Comparison of ENCODE assay signal across 9 cellular contexts in the genomic region with DNA sequence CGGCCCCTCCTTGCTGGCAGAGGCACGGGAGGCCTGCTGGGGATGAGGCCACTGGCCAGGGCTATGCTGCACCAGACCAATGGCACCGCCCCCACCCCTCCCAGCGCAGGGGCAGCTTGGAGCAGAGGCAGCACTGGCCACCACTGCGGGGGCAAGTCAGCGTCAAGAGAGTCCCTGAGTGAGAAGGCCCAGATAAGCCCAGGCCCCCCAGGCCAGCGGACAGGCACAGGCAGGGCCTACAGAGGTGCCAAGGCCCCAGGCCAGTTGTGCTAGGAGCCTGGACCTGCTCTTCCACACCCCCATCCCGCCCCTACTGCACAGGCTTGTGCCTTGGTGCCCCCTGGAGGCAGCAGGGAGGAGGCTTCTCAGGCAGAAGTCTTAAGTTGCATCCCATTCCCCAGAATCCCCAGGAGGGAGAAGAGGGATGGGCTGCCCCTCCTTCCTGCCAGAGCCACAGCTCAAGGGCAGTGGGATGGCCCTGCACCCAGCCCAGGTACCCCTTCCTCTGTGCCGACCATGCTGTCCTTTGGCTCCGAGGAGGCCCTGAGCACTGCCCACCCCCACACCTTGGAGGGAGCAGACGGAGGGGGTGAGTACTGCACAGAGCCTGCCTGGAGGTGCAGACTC. TPM values are rescaled to one million over a fixed set of nuclear protein-coding genes. Genes with fewer than 3 reads are reported as not detected.
DNase-seq lines count a peak whose midpoint lies in the region; TF ChIP-seq lines count a peak whose summit lies in the region.
"Had no signal": no experiment of that assay in that cellular context is flagged by ENCODE, and none has a peak within 500 bp of the region (broad histone marks: within the 10 kb centered on the region; RNA-seq: fewer than 3 reads in every experiment).

No MANE protein-coding gene starts in this region.

- H3K4me3 ChIP-seq in epithelial cell of esophagus (ENCODE audit: low read length), result no peak overlapping the region
- no peak overlapping the region for H3K4me3 ChIP-seq in transverse colon

- no peaks in the 10 kb centered on the region for H3K9me3 ChIP-seq in transverse colon

- in situ Hi-C loops in transverse colon (cut with MboI; ENCODE audit: low pct_ligation_motif_present in 1 of 4, low pct_unique_long_range_greater_than_20kb in 1 of 4, low sequenced_read_pairs in 3 of 4), result no loop called here

- DNase-seq in NOMO-1 (lab: John Stamatoyannopoulos, UW; ENCODE audit: unreplicated experiment in 2 of 2) (peak; percentile 9 to 36), NOMO-1 treated with dmso at 0.1 percent for 144 hours (lab: John Stamatoyannopoulos, UW; ENCODE audit: unreplicated experiment) (no peak), NCI-H1092 treated with DMSO at 0.1 percent for 48 hours (lab: John Stamatoyannopoulos, UW) (peak; percentile 45), UCSD-AML1 (lab: John Stamatoyannopoulos, UW; ENCODE audit: unreplicated experiment) (peak; percentile 58), epithelial cell of esophagus (ENCODE audit: low read depth) (peak; percentile 87), midbrain (lab: John Stamatoyannopoulos, UW) (peak; percentile 57), transverse colon (peak; percentile 74), GOT3 (lab: John Stamatoyannopoulos, UW) (no peak)

- no peak for TF ChIP-seq POLR2A in transverse colon (IDR thresholded peaks at IDR 0.05)

- H3K27me3 ChIP-seq in transverse colon, result no peaks in the 10 kb centered on the region

- H3K36me3 ChIP-seq in transverse colon, result peaks cover 0 to 4% (median 1%) of the 10 kb centered on the region in 4 donors

- WGBS in transverse colon (ENCODE audit: low coverage in 1 of 2), 2 donors, result 62 to 100% methylated on average over 1 to 10 of the region's 11 CpGs

- intact Hi-C loops in transverse colon (cut with DNase I; ENCODE audit: low total_unique reads), result loop anchor here (1.0 to 10.0 kb wide), 2 partner anchors 71 to 370 kb away; a partner anchor contains a TSS

- peaks cover 0 to 21% (median 18%) of the 10 kb centered on the region in 4 donors for H3K4me1 ChIP-seq in transverse colon

- H3K27ac ChIP-seq in transverse colon, result peak overlapping the region in 3 of 4 donors; percentile 37 to 52 (median 38)

- TF ChIP-seq EP300 in transverse colon (IDR thresholded peaks at IDR 0.05; ENCODE audit: low read depth), result no peak

- TF ChIP-seq CTCF in epithelial cell of esophagus (IDR thresholded peaks at IDR 0.05; ENCODE audit: insufficient read depth, low read depth, low read length, missing control alignments) (peak; percentile 84), transverse colon (IDR thresholded peaks at IDR 0.05) (peak; percentile 58 to 71 (median 64))

RNA-seq across cellular contexts. Expression of a gene that starts 35.8 kb away (rescaled TPM):
- 100 to 1,000 TPM in 1 of 4 donors, 10 to 100 TPM in 3; 56.9 to 114 (median 90.6) TPM for total RNA-seq in transverse colon

RNA-seq across cellular contexts. Expression of a gene that starts 36.4 kb away (rescaled TPM):
- 100 to 1,000 TPM; 104 to 256 (median 180) TPM for total RNA-seq in transverse colon

RNA-seq across cellular contexts. Expression of a gene that starts 43.2 kb away (rescaled TPM):
- total RNA-seq in transverse colon, result 100 to 1,000 TPM in 3 of 4 donors, 10 to 100 TPM in 1; 86.0 to 320 (median 214) TPM
- total RNA-seq: glomerular endothelial cell had no signal

Comparison
In these comparisons a context has a peak if more than half of its experiments do, and no peak if none do; other contexts are left out.
1. DNase-seq: peak in NOMO-1 (2 of 2), NCI-H1092 treated with DMSO at 0.1 percent for 48 hours (single experiment), UCSD-AML1 (single experiment), epithelial cell of esophagus (single experiment), midbrain (single experiment) and transverse colon (single experiment); none in NOMO-1 treated with dmso at 0.1 percent for 144 hours (single experiment) and GOT3 (single experiment).